ENCODE assay signal across 8 cellular contexts in genomic region chrX:56994375-56995270, GRCh38. TPM values are rescaled to one million over a fixed set of nuclear protein-coding genes. Genes with fewer than 3 reads are reported as not detected.
DNase-seq lines count a peak whose midpoint lies in the region; ATAC-seq lines count a peak whose summit lies in the region.

No MANE protein-coding gene starts in this region.

- ATAC-seq in activated T-cell treated with anti-CD3 and anti-CD28 coated beads, Interleukin-2, amount 50 U/mL, for 72 hours (replicated peaks in 1 of 2), result peak in 1 of 2 donors; percentile 21
- ATAC-seq in left ventricle myocardium superior (peak; percentile 49), sciatic nerve (peak; percentile 16), HG03460 (IDR thresholded peaks at IDR 0.05; ENCODE audit: unreplicated experiment) (no peak), HG03432 (IDR thresholded peaks at IDR 0.05; ENCODE audit: unreplicated experiment) (no peak)

- H3K27me3 Mint-ChIP-seq in activated naive CD4-positive, alpha-beta T cell treated with anti-CD3 and anti-CD28 coated beads for 36 hours (ENCODE audit: low read depth), result no peaks in the 10 kb centered on the region
- H3K27me3 Mint-ChIP-seq in activated T-cell treated with anti-CD3 and anti-CD28 coated beads, Interleukin-2, amount 50 U/mL, for 72 hours (ENCODE audit: low read depth), result peaks cover 24% of the 10 kb centered on the region

- intact Hi-C loops in activated naive CD4-positive, alpha-beta T cell treated with anti-CD3 and anti-CD28 coated beads for 36 hours (cut with micrococcal nuclease), result loop anchor here (1.0 to 5.0 kb wide), 4 partner anchors 127 to 593 kb away; partner anchors contain the start of genes FAAH2 and SPIN2B
- intact Hi-C loops in left ventricle myocardium superior (cut with micrococcal nuclease), result no loop called here
- intact Hi-C loops in sciatic nerve (cut with DNase I), result no loop called here

- peak overlapping the region; percentile 92 for H3K27ac Mint-ChIP-seq in activated naive CD4-positive, alpha-beta T cell treated with anti-CD3 and anti-CD28 coated beads for 36 hours
- peak overlapping the region; percentile 83 for H3K27ac Mint-ChIP-seq in activated T-cell treated with anti-CD3 and anti-CD28 coated beads, Interleukin-2, amount 50 U/mL, for 72 hours

- H3K36me3 Mint-ChIP-seq in activated naive CD4-positive, alpha-beta T cell treated with anti-CD3 and anti-CD28 coated beads for 36 hours (ENCODE audit: low read depth), result peaks cover 19% of the 10 kb centered on the region
- peaks cover 3 to 10% of the 10 kb centered on the region in 2 donors for H3K36me3 Mint-ChIP-seq in activated T-cell treated with anti-CD3 and anti-CD28 coated beads, Interleukin-2, amount 50 U/mL, for 72 hours (ENCODE audit: insufficient read depth in 2 of 2)

- no peaks in the 10 kb centered on the region for H3K9me3 Mint-ChIP-seq in activated naive CD4-positive, alpha-beta T cell treated with anti-CD3 and anti-CD28 coated beads for 36 hours
- H3K9me3 Mint-ChIP-seq in activated T-cell treated with anti-CD3 and anti-CD28 coated beads, Interleukin-2, amount 50 U/mL, for 72 hours, result no peaks in the 10 kb centered on the region

- peaks cover 37% of the 10 kb centered on the region for H3K4me1 Mint-ChIP-seq in activated naive CD4-positive, alpha-beta T cell treated with anti-CD3 and anti-CD28 coated beads for 36 hours (ENCODE audit: low read depth)
- H3K4me1 Mint-ChIP-seq in activated T-cell treated with anti-CD3 and anti-CD28 coated beads, Interleukin-2, amount 50 U/mL, for 72 hours (ENCODE audit: low read depth), result peaks cover 16% of the 10 kb centered on the region

- H3K4me3 Mint-ChIP-seq in activated naive CD4-positive, alpha-beta T cell treated with anti-CD3 and anti-CD28 coated beads for 36 hours, result peak overlapping the region; percentile 86
- H3K4me3 Mint-ChIP-seq in activated T-cell treated with anti-CD3 and anti-CD28 coated beads, Interleukin-2, amount 50 U/mL, for 72 hours, result peak overlapping the region; percentile 84 to 93

- no peak for DNase-seq in activated naive CD4-positive, alpha-beta T cell treated with anti-CD3 and anti-CD28 coated beads for 36 hours
- DNase-seq in activated naive CD4-positive, alpha-beta T cell treated with anti-CD3 and anti-CD28 coated beads, Interleukin-2, amount 50 U/mL, for 16 hours, result no peak
- DNase-seq in activated T-cell treated with anti-CD3 and anti-CD28 coated beads, Interleukin-2, amount 50 U/mL, for 72 hours, result peak in 1 of 2 donors; percentile 1
- DNase-seq in left ventricle myocardium superior (no peak), sciatic nerve (ENCODE audit: low spot score) (no peak), NCI-H1436 treated with DMSO at 0.1 percent for 48 hours (lab: John Stamatoyannopoulos, UW) (no peak)

- CTCF ChIA-PET in activated naive CD4-positive, alpha-beta T cell treated with anti-CD3 and anti-CD28 coated beads for 36 hours (lab: Charles Lee), result interaction anchor here (1.5 kb wide), 1 partner anchor 16 kb away, joined by 3 read pairs; no protein-coding TSS in a partner anchor

RNA-seq across cellular contexts. Expression of gene SPIN3, which starts 0.7 kb away (rescaled TPM):
- 10 to 100 TPM in 1 of 2 experiments, 1 to 10 TPM in 1; 8.6 to 10.3 TPM for total RNA-seq in activated naive CD4-positive, alpha-beta T cell treated with anti-CD3 and anti-CD28 coated beads for 36 hours
- total RNA-seq in activated T-cell treated with anti-CD3 and anti-CD28 coated beads, Interleukin-2, amount 50 U/mL, for 72 hours, result 10 to 100 TPM; 14.3 to 16.5 TPM
- total RNA-seq in left ventricle myocardium superior (3.6 TPM), sciatic nerve (24.5 TPM)

Comparison
In these comparisons a context has a peak if more than half of its experiments do, and no peak if none do; other contexts are left out.
1. ATAC-seq: peak in left ventricle myocardium superior (single experiment) and sciatic nerve (single experiment); none in HG03460 (single experiment) and HG03432 (single experiment).